10 cellular contexts compared by ENCODE assay signal in genomic region chr9:129866373-129867137, GRCh38. TPM values are rescaled to one million over a fixed set of nuclear protein-coding genes. Genes with fewer than 3 reads are reported as not detected.
DNase-seq lines count a peak whose midpoint lies in the region; ATAC-seq lines count a peak whose summit lies in the region.
"Had no signal": no experiment of that assay in that cellular context is flagged by ENCODE, and none has a peak within 500 bp of the region (broad histone marks: within the 10 kb centered on the region; RNA-seq: fewer than 3 reads in every experiment).

No MANE protein-coding gene starts in this region.

- H3K27ac Mint-ChIP-seq in immature natural killer cell, result peak overlapping the region; percentile 84 to 94 (median 90)

- H3K36me3 Mint-ChIP-seq in activated T-cell treated with anti-CD3 and anti-CD28 coated beads, Interleukin-2, amount 50 U/mL, for 4 hours (ENCODE audit: insufficient read depth), result peaks cover 28% of the 10 kb centered on the region
- H3K36me3 Mint-ChIP-seq in immature natural killer cell, result peaks cover 6 to 27% (median 22%) of the 10 kb centered on the region in 3 donors

- no peak for ATAC-seq in activated T-cell treated with anti-CD3 and anti-CD28 coated beads, Interleukin-2, amount 50 U/mL, for 4 hours
- ATAC-seq in HG03196 (IDR thresholded peaks at IDR 0.05; ENCODE audit: unreplicated experiment), result no peak

- H3K9me3 Mint-ChIP-seq in activated T-cell treated with anti-CD3 and anti-CD28 coated beads, Interleukin-2, amount 50 U/mL, for 4 hours, result no peaks in the 10 kb centered on the region
- no peaks in the 10 kb centered on the region for H3K9me3 Mint-ChIP-seq in immature natural killer cell

- peak overlapping the region; percentile 16 for H3K4me3 Mint-ChIP-seq in activated T-cell treated with anti-CD3 and anti-CD28 coated beads, Interleukin-2, amount 50 U/mL, for 4 hours
- H3K4me3 Mint-ChIP-seq in immature natural killer cell, result peak overlapping the region in 2 of 5 donors; percentile 19 to 25

- DNase-seq in stimulated activated CD4-positive, alpha-beta T cell treated with anti-CD3 and anti-CD28 coated beads, Interleukin-1b, Interleukin-23, amount 100 ng/mL, for 48 hours, result peak; percentile 47
- DNase-seq in stimulated activated CD4-positive, alpha-beta T cell treated with anti-CD3 and anti-CD28 coated beads, Interleukin-2, amount 100 ng/mL, for 48 hours, result no peak
- DNase-seq in activated T-cell treated with anti-CD3 and anti-CD28 coated beads, Interleukin-2, amount 50 U/mL, for 4 hours, result peak; percentile 45
- no peak for DNase-seq in immature natural killer cell
- DNase-seq in hippocampal formation (lab: John Stamatoyannopoulos, UW), result no peak
- DNase-seq in anterior cingulate cortex (lab: John Stamatoyannopoulos, UW), result no peak
- DNase-seq in NOMO-1 treated with dmso at 0.1 percent for 144 hours (lab: John Stamatoyannopoulos, UW; ENCODE audit: unreplicated experiment), result no peak
- DNase-seq: NCI-H2081 treated with DMSO at 0.1 percent for 48 hours, PC-9 had no signal

- peaks cover 82% of the 10 kb centered on the region for H3K4me1 Mint-ChIP-seq in activated T-cell treated with anti-CD3 and anti-CD28 coated beads, Interleukin-2, amount 50 U/mL, for 4 hours (ENCODE audit: low read depth)
- H3K4me1 Mint-ChIP-seq in immature natural killer cell, result peaks cover 72 to 83% of the 10 kb centered on the region in 2 donors

- no peaks in the 10 kb centered on the region for H3K27me3 Mint-ChIP-seq in activated T-cell treated with anti-CD3 and anti-CD28 coated beads, Interleukin-2, amount 50 U/mL, for 4 hours (ENCODE audit: low read depth)
- H3K27me3 Mint-ChIP-seq in immature natural killer cell (ENCODE audit: low read depth in 3 of 3), result peaks cover 2 to 9% (median 6%) of the 10 kb centered on the region in 3 donors

RNA-seq across cellular contexts. Expression of gene USP20, which starts 31.3 kb away (rescaled TPM):
- 10 to 100 TPM; 39.1 to 48.4 (median 47.0) TPM for total RNA-seq in activated T-cell treated with anti-CD3 and anti-CD28 coated beads, Interleukin-2, amount 50 U/mL, for 4 hours
- 10 to 100 TPM; 21.6 to 51.8 (median 25.1) TPM for polyA plus RNA-seq in immature natural killer cell

RNA-seq across cellular contexts. Expression of gene C9orf78, which starts 31.5 kb away (rescaled TPM):
- total RNA-seq in activated T-cell treated with anti-CD3 and anti-CD28 coated beads, Interleukin-2, amount 50 U/mL, for 4 hours, result 10 to 100 TPM; 74.8 to 92.6 (median 76.2) TPM
- polyA plus RNA-seq in immature natural killer cell, result 100 to 1,000 TPM; 147 to 196 (median 173) TPM

RNA-seq across cellular contexts. Expression of gene TOR1A, which starts 42.6 kb away (rescaled TPM):
- 10 to 100 TPM; 42.4 to 49.3 (median 45.2) TPM for total RNA-seq in activated T-cell treated with anti-CD3 and anti-CD28 coated beads, Interleukin-2, amount 50 U/mL, for 4 hours
- 100 to 1,000 TPM in 2 of 3 donors, 10 to 100 TPM in 1; 89.3 to 131 (median 108) TPM for polyA plus RNA-seq in immature natural killer cell

Comparison
In these comparisons a context has a peak if more than half of its experiments do, and no peak if none do; other contexts are left out.
1. DNase-seq: peak in stimulated activated CD4-positive, alpha-beta T cell treated with anti-CD3 and anti-CD28 coated beads, Interleukin-1b, Interleukin-23, amount 100 ng/mL, for 48 hours (single experiment) and activated T-cell treated with anti-CD3 and anti-CD28 coated beads, Interleukin-2, amount 50 U/mL, for 4 hours (single experiment); none in stimulated activated CD4-positive, alpha-beta T cell treated with anti-CD3 and anti-CD28 coated beads, Interleukin-2, amount 100 ng/mL, for 48 hours (0 of 2), immature natural killer cell (0 of 3), hippocampal formation (0 of 2), anterior cingulate cortex (0 of 58) and NOMO-1 treated with dmso at 0.1 percent for 144 hours (single experiment).